Comparison of ENCODE assay signal across 19 cellular contexts in genomic region chr7:100687740-100688592, GRCh38. TPM values are rescaled to one million over a fixed set of nuclear protein-coding genes. Genes with fewer than 3 reads are reported as not detected.
DNase-seq lines count a peak whose midpoint lies in the region; ATAC-seq, FAIRE-seq and TF ChIP-seq lines count a peak whose summit lies in the region.
"Had no signal": no experiment of that assay in that cellular context is flagged by ENCODE, and none has a peak within 500 bp of the region (broad histone marks: within the 10 kb centered on the region; RNA-seq: fewer than 3 reads in every experiment).

No MANE protein-coding gene starts in this region.

- H3K36me3 ChIP-seq in adrenal gland (replicated peaks in 1 of 2) (peaks cover 0 to 58% of the 10 kb centered on the region in 2 donors), body of pancreas (replicated peaks in 1 of 2; ENCODE audit: insufficient read depth in 1 of 2, low read depth in 2 of 2) (peaks cover 10 to 45% of the 10 kb centered on the region in 2 donors)
- H3K36me3 ChIP-seq in naive thymus-derived CD4-positive, alpha-beta T cell (ENCODE audit: control insufficient read depth in 2 of 3, insufficient read depth in 3 of 3, low read length in 3 of 3), result peaks cover 0 to 68% (median 8%) of the 10 kb centered on the region in 3 experiments
- H3K36me3 ChIP-seq: neural progenitor cell had no signal

- TF ChIP-seq CTCF in adrenal gland (IDR thresholded peaks at IDR 0.05), result no peak
- no peak for TF ChIP-seq CTCF in body of pancreas (IDR thresholded peaks at IDR 0.05)
- TF ChIP-seq CTCF in coronary artery (IDR thresholded peaks at IDR 0.05), result no peak

- ATAC-seq in stimulated activated naive CD8-positive, alpha-beta T cell treated with anti-CD3 and anti-CD28 coated beads, Interleukin-15, amount 100 ng/mL, for 72 hours, result no peak
- ATAC-seq in naive thymus-derived CD4-positive, alpha-beta T cell, result no peak
- no peak for ATAC-seq in body of pancreas
- ATAC-seq: activated CD8-positive, alpha-beta memory T cell treated with anti-CD3 and anti-CD28 coated beads, Interleukin-2, amount 10 ng/mL, durations not matched to agents 7 days and 5 days; heart right ventricle had no signal

- H3K4me3 Mint-ChIP-seq in stimulated activated naive CD8-positive, alpha-beta T cell treated with anti-CD3 and anti-CD28 coated beads, Interleukin-15, Interleukin-2, amounts not matched to agents 100 ng/mL and 50 ng/mL, for 24 hours, result no peak overlapping the region
- H3K4me3 Mint-ChIP-seq in stimulated activated naive CD8-positive, alpha-beta T cell treated with anti-CD3 and anti-CD28 coated beads, Interleukin-15, amount 100 ng/mL, for 72 hours, result no peak overlapping the region
- H3K4me3 Mint-ChIP-seq in naive thymus-derived CD4-positive, alpha-beta T cell, result no peak overlapping the region
- H3K4me3 Mint-ChIP-seq: activated CD8-positive, alpha-beta memory T cell treated with anti-CD3 and anti-CD28 coated beads, Interleukin-2, amount 10 ng/mL, durations not matched to agents 7 days and 5 days; mesothelial cell of epicardium had no signal

- no peaks in the 10 kb centered on the region for H3K9me3 Mint-ChIP-seq in stimulated activated naive CD8-positive, alpha-beta T cell treated with anti-CD3 and anti-CD28 coated beads, Interleukin-15, Interleukin-2, amounts not matched to agents 100 ng/mL and 50 ng/mL, for 24 hours
- H3K9me3 Mint-ChIP-seq in stimulated activated naive CD8-positive, alpha-beta T cell treated with anti-CD3 and anti-CD28 coated beads, Interleukin-15, amount 100 ng/mL, for 72 hours, result no peaks in the 10 kb centered on the region
- H3K9me3 Mint-ChIP-seq in naive thymus-derived CD4-positive, alpha-beta T cell, result peaks cover 0 to 3% (median 0%) of the 10 kb centered on the region in 11 donors
- H3K9me3 Mint-ChIP-seq: mesothelial cell of epicardium, neural progenitor cell had no signal

- CTCF ChIA-PET in naive thymus-derived CD4-positive, alpha-beta T cell (lab: Charles Lee), result interaction anchor here (2.0 kb wide), 1 partner anchor 18 kb away, joined by 6 read pairs; the partner anchor contains the start of gene POP7

- H3K27ac ChIP-seq in adrenal gland (peak overlapping the region in 4 of 5 donors; percentile 32 to 71 (median 60)), body of pancreas (no peak overlapping the region), coronary artery (peak overlapping the region in 1 of 2 donors; percentile 19)
- H3K27ac ChIP-seq in naive thymus-derived CD4-positive, alpha-beta T cell (ENCODE audit: low read depth, low read length), result peak overlapping the region; percentile 20
- H3K27ac ChIP-seq: neural progenitor cell had no signal

- H3K36me3 Mint-ChIP-seq in stimulated activated naive CD8-positive, alpha-beta T cell treated with anti-CD3 and anti-CD28 coated beads, Interleukin-15, Interleukin-2, amounts not matched to agents 100 ng/mL and 50 ng/mL, for 24 hours (ENCODE audit: low read depth), result peaks cover 22% of the 10 kb centered on the region
- peaks cover 0 to 9% (median 3%) of the 10 kb centered on the region in 5 donors for H3K36me3 Mint-ChIP-seq in naive thymus-derived CD4-positive, alpha-beta T cell

- WGBS in adrenal gland, 4 donors, result 65 to 72% (median 66%) methylated on average over 26 to 34 of the region's 34 CpGs
- 77 to 82% methylated on average over 28 to 33 of the region's 34 CpGs for WGBS in body of pancreas, 2 donors

- H3K27ac Mint-ChIP-seq in stimulated activated naive CD8-positive, alpha-beta T cell treated with anti-CD3 and anti-CD28 coated beads, Interleukin-15, Interleukin-2, amounts not matched to agents 100 ng/mL and 50 ng/mL, for 24 hours, result peak overlapping the region; percentile 61
- H3K27ac Mint-ChIP-seq in stimulated activated naive CD8-positive, alpha-beta T cell treated with anti-CD3 and anti-CD28 coated beads, Interleukin-15, amount 100 ng/mL, for 72 hours, result peak overlapping the region in 1 of 2 donors; percentile 42
- H3K27ac Mint-ChIP-seq in naive thymus-derived CD4-positive, alpha-beta T cell, result no peak overlapping the region

- no peaks in the 10 kb centered on the region for H3K27me3 Mint-ChIP-seq in stimulated activated naive CD8-positive, alpha-beta T cell treated with anti-CD3 and anti-CD28 coated beads, Interleukin-15, Interleukin-2, amounts not matched to agents 100 ng/mL and 50 ng/mL, for 24 hours
- H3K27me3 Mint-ChIP-seq in stimulated activated naive CD8-positive, alpha-beta T cell treated with anti-CD3 and anti-CD28 coated beads, Interleukin-15, amount 100 ng/mL, for 72 hours, result no peaks in the 10 kb centered on the region
- H3K27me3 Mint-ChIP-seq in naive thymus-derived CD4-positive, alpha-beta T cell, result no peaks in the 10 kb centered on the region
- H3K27me3 Mint-ChIP-seq: activated CD8-positive, alpha-beta memory T cell treated with anti-CD3 and anti-CD28 coated beads, Interleukin-2, amount 10 ng/mL, durations not matched to agents 7 days and 5 days had no signal

- no peak for FAIRE-seq in GM19239 (lab: Jason Lieb, UNC)
- FAIRE-seq: islet of Langerhans had no signal

- no peak overlapping the region for H3K4me3 ChIP-seq in adrenal gland
- H3K4me3 ChIP-seq in naive thymus-derived CD4-positive, alpha-beta T cell (ENCODE audit: low read length), result no peak overlapping the region
- H3K4me3 ChIP-seq in body of pancreas, result no peak overlapping the region
- H3K4me3 ChIP-seq in coronary artery, result no peak overlapping the region
- H3K4me3 ChIP-seq: heart right ventricle, neural progenitor cell had no signal

- no peak for DNase-seq in stimulated activated naive CD8-positive, alpha-beta T cell treated with anti-CD3 and anti-CD28 coated beads, Interleukin-15, amount 100 ng/mL, for 72 hours
- peak; percentile 69 to 83 (median 78) for DNase-seq in adrenal gland
- no peak for DNase-seq in naive thymus-derived CD4-positive, alpha-beta T cell
- no peak for DNase-seq in body of pancreas
- DNase-seq in coronary artery (ENCODE audit: low spot score), result no peak
- DNase-seq in GM19239 (ENCODE audit: insufficient read length, low spot score), result no peak
- DNase-seq in NCI-H226, result no peak
- DNase-seq: activated CD8-positive, alpha-beta memory T cell treated with anti-CD3 and anti-CD28 coated beads, Interleukin-2, amount 10 ng/mL, durations not matched to agents 7 days and 5 days; activated naive CD4-positive, alpha-beta T cell; Caco-2; heart right ventricle; KBM-7; NCI-H526; T-helper 2 cell had no signal

- intact Hi-C loops in adrenal gland (cut with DNase I), result loop anchor here in 1 of 2 donors (5.0 kb wide), 2 partner anchors 116 to 221 kb away; partner anchors contain the start of gene SAP25
- intact Hi-C loops in naive thymus-derived CD4-positive, alpha-beta T cell (cut with micrococcal nuclease), result no loop called here
- intact Hi-C loops in body of pancreas (cut with DNase I), result loop anchor here (10.0 kb wide), 1 partner anchor 213 kb away; the partner anchor contains the start of gene TSC22D4

- TF ChIP-seq POLR2A in adrenal gland (IDR thresholded peaks at IDR 0.05), result no peak
- no peak for TF ChIP-seq POLR2A in body of pancreas (IDR thresholded peaks at IDR 0.05)

- H3K9me3 ChIP-seq in adrenal gland (replicated peaks in 1 of 3), result no peaks in the 10 kb centered on the region
- H3K9me3 ChIP-seq in naive thymus-derived CD4-positive, alpha-beta T cell (ENCODE audit: control insufficient read depth in 2 of 3, low read length in 3 of 3), result no peaks in the 10 kb centered on the region
- H3K9me3 ChIP-seq in body of pancreas, result no peaks in the 10 kb centered on the region
- H3K9me3 ChIP-seq: Caco-2, heart right ventricle had no signal

- H3K27me3 ChIP-seq in adrenal gland (no peaks in the 10 kb centered on the region), body of pancreas (no peaks in the 10 kb centered on the region)
- H3K27me3 ChIP-seq in naive thymus-derived CD4-positive, alpha-beta T cell (ENCODE audit: control insufficient read depth in 2 of 2, insufficient read depth in 2 of 2, low read length in 2 of 2), result no peaks in the 10 kb centered on the region
- H3K27me3 ChIP-seq: heart right ventricle, neural progenitor cell had no signal

- peaks cover 18 to 59% of the 10 kb centered on the region in 2 donors for H3K4me1 ChIP-seq in adrenal gland (replicated peaks in 1 of 2)
- H3K4me1 ChIP-seq in naive thymus-derived CD4-positive, alpha-beta T cell (ENCODE audit: control insufficient read depth in 2 of 2, insufficient read depth in 2 of 2, low read length in 2 of 2), result peaks cover 20 to 23% of the 10 kb centered on the region in 2 donors
- H3K4me1 ChIP-seq in body of pancreas, result peaks cover 47% of the 10 kb centered on the region

- peaks cover 36% of the 10 kb centered on the region for H3K4me1 Mint-ChIP-seq in stimulated activated naive CD8-positive, alpha-beta T cell treated with anti-CD3 and anti-CD28 coated beads, Interleukin-15, Interleukin-2, amounts not matched to agents 100 ng/mL and 50 ng/mL, for 24 hours (ENCODE audit: low read depth)
- H3K4me1 Mint-ChIP-seq in stimulated activated naive CD8-positive, alpha-beta T cell treated with anti-CD3 and anti-CD28 coated beads, Interleukin-15, amount 100 ng/mL, for 72 hours, result peaks cover 51% of the 10 kb centered on the region
- H3K4me1 Mint-ChIP-seq in naive thymus-derived CD4-positive, alpha-beta T cell, result peaks cover 17 to 40% (median 32%) of the 10 kb centered on the region in 7 donors

- POLR2A ChIA-PET in naive thymus-derived CD4-positive, alpha-beta T cell (lab: Charles Lee), result interaction anchor here (0.6 to 2.1 kb wide), 5 partner anchors 8 to 259 kb away, joined by 3 to 10 read pairs (median 5); partner anchors contain the start of genes MEPCE and ZCWPW1

RNA-seq across cellular contexts. Expression of gene GIGYF1, which starts 6.1 kb away (rescaled TPM):
- total RNA-seq in adrenal gland (10 to 100 TPM; 19.1 to 62.2 (median 25.9) TPM), body of pancreas (10 to 100 TPM; 25.2 to 49.4 TPM)
- polyA plus RNA-seq in adrenal gland, result 100 to 1,000 TPM in 1 of 3 donors, 10 to 100 TPM in 1, 1 to 10 TPM in 1; 5.4 to 167 (median 49.8) TPM
- total RNA-seq in naive thymus-derived CD4-positive, alpha-beta T cell, result 100 to 1,000 TPM in 2 of 5 experiments, 10 to 100 TPM in 3; 48.3 to 125 (median 91.4) TPM
- polyA plus RNA-seq in naive thymus-derived CD4-positive, alpha-beta T cell, result 1 to 10 TPM; 1.4 to 2.9 TPM

RNA-seq across cellular contexts. Expression of gene GNB2, which starts 14.4 kb away (rescaled TPM):
- total RNA-seq in adrenal gland (100 to 1,000 TPM; 152 to 365 (median 297) TPM), body of pancreas (100 to 1,000 TPM; 106 to 123 TPM)
- 100 to 1,000 TPM; 105 to 139 (median 105) TPM for polyA plus RNA-seq in adrenal gland
- 100 to 1,000 TPM in 4 of 5 experiments, 10 to 100 TPM in 1; 98.2 to 215 (median 132) TPM for total RNA-seq in naive thymus-derived CD4-positive, alpha-beta T cell
- 10 to 100 TPM; 35.8 to 53.2 TPM for polyA plus RNA-seq in naive thymus-derived CD4-positive, alpha-beta T cell

RNA-seq across cellular contexts. Expression of gene POP7, which starts 18.0 kb away (rescaled TPM):
- total RNA-seq in adrenal gland (10 to 100 TPM in 7 of 8 donors, 1 to 10 TPM in 1; 8.7 to 60.9 (median 34.2) TPM), body of pancreas (10 to 100 TPM; 17.1 to 20.8 TPM)
- polyA plus RNA-seq in adrenal gland, result 10 to 100 TPM; 24.8 to 48.5 (median 27.1) TPM
- 10 to 100 TPM in 4 of 5 experiments, 1 to 10 TPM in 1; 8.9 to 38.2 (median 15.0) TPM for total RNA-seq in naive thymus-derived CD4-positive, alpha-beta T cell
- polyA plus RNA-seq in naive thymus-derived CD4-positive, alpha-beta T cell, result 10 to 100 TPM; 37.3 to 56.4 TPM

RNA-seq across cellular contexts. Expression of gene ACTL6B, which starts 31.7 kb away (rescaled TPM):
- total RNA-seq in adrenal gland, result 1 to 10 TPM in 3 of 8 donors, not detected in 5; 1.9 to 3.8 (median 2.4) TPM
- polyA plus RNA-seq in adrenal gland, result 1 to 10 TPM in 2 of 3 donors, under 1 TPM in 1; 0.64 to 5.1 (median 2.5) TPM
- not detected for total RNA-seq in naive thymus-derived CD4-positive, alpha-beta T cell
- not detected for polyA plus RNA-seq in naive thymus-derived CD4-positive, alpha-beta T cell
- total RNA-seq in body of pancreas, result under 1 TPM in 1 of 2 donors, not detected in 1; 0.52 TPM
- total RNA-seq: activated CD8-positive, alpha-beta memory T cell treated with anti-CD3 and anti-CD28 coated beads, Interleukin-2, amount 10 ng/mL, durations not matched to agents 7 days and 5 days; Caco-2; heart right ventricle; mesothelial cell of epicardium; renal cortical epithelial cell had no signal
- polyA plus RNA-seq: heart right ventricle had no signal

RNA-seq across cellular contexts. Expression of gene EPO, which starts 32.3 kb away (rescaled TPM):
- not detected for total RNA-seq in adrenal gland
- polyA plus RNA-seq in adrenal gland, result under 1 TPM in 1 of 3 donors, not detected in 2; 0.10 TPM
- not detected for total RNA-seq in naive thymus-derived CD4-positive, alpha-beta T cell
- polyA plus RNA-seq in naive thymus-derived CD4-positive, alpha-beta T cell, result not detected
- total RNA-seq in body of pancreas, result 1 to 10 TPM; 1.3 to 2.6 TPM
- total RNA-seq: activated CD8-positive, alpha-beta memory T cell treated with anti-CD3 and anti-CD28 coated beads, Interleukin-2, amount 10 ng/mL, durations not matched to agents 7 days and 5 days; renal cortical epithelial cell had no signal
- polyA plus RNA-seq: heart right ventricle had no signal

Comparison
In these comparisons a context has a peak if more than half of its experiments do, and no peak if none do; other contexts are left out.
1. DNase-seq: peak in adrenal gland (7 of 7); none in stimulated activated naive CD8-positive, alpha-beta T cell treated with anti-CD3 and anti-CD28 coated beads, Interleukin-15, amount 100 ng/mL, for 72 hours (0 of 2), naive thymus-derived CD4-positive, alpha-beta T cell (0 of 9), body of pancreas (0 of 4), coronary artery (single experiment), GM19239 (single experiment) and NCI-H226 (single experiment).
2. H3K27ac ChIP-seq: peak in adrenal gland (4 of 5) and naive thymus-derived CD4-positive, alpha-beta T cell (single experiment); none in body of pancreas (0 of 4).